In the genomic region with DNA sequence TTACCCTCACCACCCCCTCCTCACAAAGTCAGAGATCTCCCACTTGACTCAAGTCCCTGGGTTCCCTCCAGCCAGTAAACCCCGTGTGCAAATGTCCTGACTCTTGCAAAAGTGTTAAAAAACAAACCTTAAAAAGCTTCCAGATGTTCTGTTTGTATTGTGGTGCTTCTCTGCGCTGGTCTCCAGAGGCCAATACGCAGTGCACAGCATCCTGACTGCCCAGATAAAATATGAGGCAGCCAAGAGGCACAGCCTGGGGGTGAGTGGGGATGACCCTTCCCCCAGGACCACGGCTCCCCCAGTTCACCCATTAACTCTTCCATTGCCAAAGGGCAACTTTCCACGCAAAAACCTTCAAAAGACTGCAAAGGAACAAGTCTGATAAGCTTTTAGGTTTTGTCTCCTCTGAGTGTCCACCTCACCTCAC, we compare ENCODE assay signal across 16 cellular contexts.
"Had no signal": no experiment of that assay in that cellular context is flagged by ENCODE, and none has a peak within 500 bp of the region (broad histone marks: within the 10 kb centered on the region; RNA-seq: fewer than 3 reads in every experiment).

No MANE protein-coding gene starts in this region.

- H3K4me3 Mint-ChIP-seq: activated CD4-positive, alpha-beta memory T cell treated with anti-CD3 and anti-CD28 coated beads for 36 hours; activated CD4-positive, alpha-beta T cell treated with anti-CD3 and anti-CD28 coated beads for 36 hours; activated CD8-positive, alpha-beta memory T cell treated with anti-CD3 and anti-CD28 coated beads, Interleukin-2, amount 10 ng/mL, durations not matched to agents 7 days and 5 days; activated naive CD4-positive, alpha-beta T cell treated with anti-CD3 and anti-CD28 coated beads, Interleukin-2, amount 10 ng/mL, durations not matched to agents 7 days and 5 days; neural crest cell had no signal

- H3K9me3 ChIP-seq: ovary had no signal

- DNase-seq: activated CD4-positive, alpha-beta memory T cell treated with anti-CD3 and anti-CD28 coated beads for 36 hours; activated CD4-positive, alpha-beta T cell treated with anti-CD3 and anti-CD28 coated beads for 36 hours; activated CD8-positive, alpha-beta memory T cell treated with anti-CD3 and anti-CD28 coated beads, Interleukin-2, amount 10 ng/mL, durations not matched to agents 7 days and 5 days; activated naive CD4-positive, alpha-beta T cell treated with anti-CD3 and anti-CD28 coated beads, Interleukin-2, amount 10 ng/mL, durations not matched to agents 7 days and 5 days; activated T-cell treated with anti-CD3 and anti-CD28 coated beads, Interleukin-2, amount 50 U/mL, for 1 hour; dermis blood vessel endothelial cell; erythroblast; foreskin keratinocyte; head of caudate nucleus; midbrain; ovary; stimulated activated CD4-positive, alpha-beta T cell treated with anti-CD3 and anti-CD28 coated beads, Interleukin-4, amount 100 ng/mL, for 1 hour; stimulated activated naive CD4-positive, alpha-beta T cell; T-helper 2 cell had no signal

- H3K4me1 Mint-ChIP-seq: activated CD4-positive, alpha-beta T cell treated with anti-CD3 and anti-CD28 coated beads for 36 hours; activated CD8-positive, alpha-beta memory T cell treated with anti-CD3 and anti-CD28 coated beads, Interleukin-2, amount 10 ng/mL, durations not matched to agents 7 days and 5 days; activated naive CD4-positive, alpha-beta T cell treated with anti-CD3 and anti-CD28 coated beads, Interleukin-2, amount 10 ng/mL, durations not matched to agents 7 days and 5 days had no signal

- ATAC-seq: activated CD4-positive, alpha-beta T cell treated with anti-CD3 and anti-CD28 coated beads for 36 hours; activated CD8-positive, alpha-beta memory T cell treated with anti-CD3 and anti-CD28 coated beads, Interleukin-2, amount 10 ng/mL, durations not matched to agents 7 days and 5 days; foreskin keratinocyte had no signal

- H3K27me3 ChIP-seq: foreskin keratinocyte, ovary, tibial nerve had no signal

- H3K4me3 ChIP-seq: ovary, tibial nerve had no signal

- H3K27ac ChIP-seq: ovary had no signal

- H3K27ac Mint-ChIP-seq: activated CD4-positive, alpha-beta memory T cell treated with anti-CD3 and anti-CD28 coated beads for 36 hours; activated CD4-positive, alpha-beta T cell treated with anti-CD3 and anti-CD28 coated beads for 36 hours; activated CD8-positive, alpha-beta memory T cell treated with anti-CD3 and anti-CD28 coated beads, Interleukin-2, amount 10 ng/mL, durations not matched to agents 7 days and 5 days; activated naive CD4-positive, alpha-beta T cell treated with anti-CD3 and anti-CD28 coated beads, Interleukin-2, amount 10 ng/mL, durations not matched to agents 7 days and 5 days had no signal

- H3K27me3 Mint-ChIP-seq: activated CD4-positive, alpha-beta memory T cell treated with anti-CD3 and anti-CD28 coated beads for 36 hours; activated CD4-positive, alpha-beta T cell treated with anti-CD3 and anti-CD28 coated beads for 36 hours; activated CD8-positive, alpha-beta memory T cell treated with anti-CD3 and anti-CD28 coated beads, Interleukin-2, amount 10 ng/mL, durations not matched to agents 7 days and 5 days had no signal

- H3K36me3 ChIP-seq: ovary had no signal
